In the genomic region with DNA sequence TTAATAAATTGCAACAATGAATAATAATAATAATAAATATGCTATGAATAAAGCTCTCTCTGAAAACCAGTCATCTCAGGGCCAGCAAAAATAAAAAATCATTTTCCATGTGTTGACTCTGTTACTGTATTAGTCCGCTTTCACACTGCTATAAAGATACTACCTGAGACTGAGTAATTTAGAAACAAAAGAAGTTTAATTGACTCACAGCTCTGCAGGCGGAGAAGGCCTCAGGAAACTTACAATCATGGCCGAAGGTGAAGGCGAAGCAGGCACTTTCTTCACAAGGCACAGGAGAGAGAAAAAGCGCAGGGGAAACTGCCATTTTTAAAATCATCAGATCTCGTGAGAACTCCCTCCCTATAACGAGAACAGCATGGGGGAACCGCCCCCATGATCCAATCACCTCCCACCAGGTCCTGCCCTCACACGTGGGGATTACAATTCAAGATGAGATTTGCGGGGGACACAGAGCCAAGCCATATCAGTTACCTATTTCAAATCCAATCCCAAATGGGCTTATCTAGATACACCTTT, we compare ENCODE assay signal across 12 cellular contexts.
DNase-seq lines count a peak whose midpoint lies in the region; ATAC-seq, FAIRE-seq and TF ChIP-seq lines count a peak whose summit lies in the region.
"Had no signal": no experiment of that assay in that cellular context is flagged by ENCODE, and none has a peak within 500 bp of the region (broad histone marks: within the 10 kb centered on the region; RNA-seq: fewer than 3 reads in every experiment).

No MANE protein-coding gene starts in this region.

- no peaks in the 10 kb centered on the region for H3F3A ChIP-seq in SK-N-SH (replicated peaks; ENCODE audit: insufficient read depth)

- H4K20me1 ChIP-seq in GM12878 (ENCODE audit: control insufficient read depth, insufficient read depth) (no peaks in the 10 kb centered on the region), SK-N-SH (ENCODE audit: insufficient read depth) (no peaks in the 10 kb centered on the region)

- RAD21 ChIA-PET in GM12878 (lab: Charles Lee; ENCODE audit: unreplicated experiment): interaction anchor here (0.7 to 12.5 kb wide), 15 partner anchors 10 to 1331 kb away, joined by 3 to 207 read pairs (median 4); no protein-coding TSS in a partner anchor

- H3K9ac ChIP-seq in GM12878 (ENCODE audit: control insufficient read depth, insufficient read depth, low read length) (peak overlapping the region; percentile 57), SK-N-SH (no peak overlapping the region)

- no peak for FAIRE-seq in GM12878 (lab: Jason Lieb, UNC)
- FAIRE-seq: RCC 7860 had no signal

- H3K4me3 ChIP-seq in GM12878: peak overlapping the region; percentile 69; the same call in 1 of the 2 replicates
- H3K4me3 ChIP-seq in SK-N-SH (ENCODE audit: low read depth in 2 of 2, low read length in 1 of 2): no peak overlapping the region
- H3K4me3 ChIP-seq: lung had no signal

- TF ChIP-seq POLR2A in GM12878 (IDR thresholded peaks at IDR 0.05; ENCODE audit: low read depth, low read length): 0 out of 2 replicates have a peak, but pooled peaks have one; percentile 44

- TF ChIP-seq EP300 in GM12878 (IDR thresholded peaks at IDR 0.05; ENCODE audit: borderline replicate concordance in 1 of 2, control insufficient read depth in 1 of 2, low read depth in 2 of 2, low read length in 2 of 2): no peak
- no peak for TF ChIP-seq EP300 in SK-N-SH (IDR thresholded peaks at IDR 0.05; ENCODE audit: borderline replicate concordance in 1 of 2, low read depth in 1 of 2, low read length in 1 of 2)

- H3K27me3 ChIP-seq in GM12878 (replicated peaks in 1 of 2; ENCODE audit: control insufficient read depth in 2 of 2, insufficient read depth in 2 of 2, low read length in 1 of 2) (no peaks in the 10 kb centered on the region), SK-N-SH (ENCODE audit: insufficient read depth) (no peaks in the 10 kb centered on the region)

- H3K4me2 ChIP-seq in GM12878 (ENCODE audit: control insufficient read depth, insufficient read depth) (peak overlapping the region; percentile 57), SK-N-SH (no peak overlapping the region)

- peak; percentile 28 for ATAC-seq in GM18867 (IDR thresholded peaks at IDR 0.05; ENCODE audit: unreplicated experiment)
- peak; percentile 26 for ATAC-seq in GM21576 (IDR thresholded peaks at IDR 0.05; ENCODE audit: unreplicated experiment)
- peak; percentile 20 for ATAC-seq in HG03045 (IDR thresholded peaks at IDR 0.05; ENCODE audit: unreplicated experiment)
- peak; percentile 49 for ATAC-seq in GM12878
- no peak for ATAC-seq in left lobe of liver

- H3K9me2 ChIP-seq in SK-N-SH: no peaks in the 10 kb centered on the region

- intact Hi-C loops in GM12878 (cut with micrococcal nuclease; ENCODE audit: unreplicated experiment): loop anchor here (1.0 to 5.0 kb wide), 2 partner anchors 28 to 333 kb away; no protein-coding TSS in a partner anchor

- CTCF ChIA-PET in GM12878 (lab: Yijun Ruan, JAX) (interaction anchor here (0.8 to 4.6 kb wide), 7 partner anchors 24 to 181 kb away, joined by 3 to 46 read pairs (median 5); no protein-coding TSS in a partner anchor), SK-N-SH (lab: Yijun Ruan, JAX) (interaction anchor here (0.6 to 1.6 kb wide), 2 partner anchors 12 to 28 kb away, joined by 3 to 4 read pairs; no protein-coding TSS in a partner anchor)

- in situ Hi-C loops in GM12878 (cut with MboI): no loop called here

- H3K36me3 ChIP-seq in GM12878 (ENCODE audit: control insufficient read depth in 2 of 2, insufficient read depth in 2 of 2, low read length in 1 of 2) (no peaks in the 10 kb centered on the region), SK-N-SH (replicated peaks in 1 of 2; ENCODE audit: control insufficient read depth in 1 of 2, insufficient read depth in 2 of 2, low read length in 1 of 2) (no peaks in the 10 kb centered on the region)

- H3K27ac ChIP-seq in GM12878 (ENCODE audit: control insufficient read depth, insufficient read depth) (peak overlapping the region; percentile 72), SK-N-SH (ENCODE audit: low read depth in 2 of 2, low read length in 1 of 2) (no peak overlapping the region)

- DNase-seq in GM12878 (ENCODE audit: low read depth, low spot score): peak; percentile 61
- no peak for DNase-seq in OCI-M1 (lab: John Stamatoyannopoulos, UW)
- no peak for DNase-seq in SK-N-SH
- DNase-seq in left lobe of liver (ENCODE audit: low spot score): no peak
- DNase-seq: COR-L47, head of caudate nucleus, NCI-H2171 treated with DMSO at 0.1 percent for 48 hours had no signal

- H3K79me2 ChIP-seq in GM12878 (ENCODE audit: control insufficient read depth, insufficient read depth, low read length): peaks cover 40% of the 10 kb centered on the region
- H3K79me2 ChIP-seq in SK-N-SH (ENCODE audit: insufficient read depth): no peaks in the 10 kb centered on the region

- H3K9me3 ChIP-seq in GM12878 (replicated peaks; ENCODE audit: control insufficient read depth, insufficient read depth, low read length) (no peaks in the 10 kb centered on the region; the same call in none of the 3 replicates), SK-N-SH (no peaks in the 10 kb centered on the region)

- SMC1A ChIA-PET in GM12878 (lab: Charles Lee; ENCODE audit: uncharacterized antibody, unreplicated experiment): interaction anchor here (0.6 to 18.8 kb wide), 12 partner anchors 12 to 808 kb away, joined by 3 to 394 read pairs (median 4); no protein-coding TSS in a partner anchor

- TF ChIP-seq RAD21 in GM12878 (IDR thresholded peaks at IDR 0.05; ENCODE audit: insufficient read depth, low read depth, low read length) (no peak), SK-N-SH (IDR thresholded peaks at IDR 0.05; ENCODE audit: low read length) (no peak)

- WGBS in GM12878 (ENCODE audit: insufficient coverage, insufficient replicate concordance, low lambda C conversion rate, missing lambda C conversion rate): 13% methylated on average over 10 of the region's 10 CpGs
- 70% methylated on average over 10 of the region's 10 CpGs for WGBS in SK-N-SH (ENCODE audit: low lambda C conversion rate)

- POLR2A ChIA-PET in GM12878 (lab: Charles Lee) (interaction anchor here (0.6 to 3.9 kb wide), 6 partner anchors 12 to 283 kb away, joined by 3 to 33 read pairs (median 8); no protein-coding TSS in a partner anchor), SK-N-SH (lab: Yijun Ruan, JAX) (no interaction called here)

- BruUV-seq in GM12878 (replicated peaks; lab: Mats Ljungman, UMichigan): no TSS peak

- H2AFZ ChIP-seq in GM12878 (ENCODE audit: control insufficient read depth, low read depth, low read length) (peak overlapping the region; percentile 84), SK-N-SH (ENCODE audit: low read depth) (no peak overlapping the region)

- peaks cover 10% of the 10 kb centered on the region; the same call in 1 of the 2 replicates for H3K4me1 ChIP-seq in GM12878 (ENCODE audit: control insufficient read depth, insufficient read depth, low read length)
- no peaks in the 10 kb centered on the region for H3K4me1 ChIP-seq in SK-N-SH (ENCODE audit: control insufficient read depth in 1 of 2, insufficient read depth in 2 of 2, low read depth in 1 of 2, low read length in 1 of 2)

- TF ChIP-seq CTCF in GM12878 (IDR thresholded peaks at IDR 0.05 in 2 of 3, conservative IDR thresholded peaks at IDR 0.05 in 1 of 3; ENCODE audit: control insufficient read depth in 2 of 3, extremely low read depth in 1 of 3, insufficient read depth in 1 of 3, low read depth in 3 of 3, low read length in 3 of 3): no peak
- no peak for TF ChIP-seq CTCF in SK-N-SH (IDR thresholded peaks at IDR 0.05)

TF ChIP-seq in GM12878, 131 proteins besides CTCF, POLR2A, EP300 and RAD21 (continues in another document):
- no peak for TF ChIP-seq NKRF (conservative IDR thresholded peaks at IDR 0.05)
- no peak for TF ChIP-seq RUNX3 (IDR thresholded peaks at IDR 0.05; ENCODE audit: low read length)
- TF ChIP-seq PAX8 (IDR thresholded peaks at IDR 0.05): no peak
- no peak for TF ChIP-seq HDAC2 (IDR thresholded peaks at IDR 0.05)
- TF ChIP-seq SREBF1 (IDR thresholded peaks at IDR 0.05; ENCODE audit: low read length): no peak
- TF ChIP-seq MEF2B (IDR thresholded peaks at IDR 0.05; ENCODE audit: partially characterized antibody, poor library complexity, severe bottlenecking): no peak

TF ChIP-seq in SK-N-SH, 30 proteins besides CTCF, POLR2A, EP300 and RAD21 (continues in another document):
- TF ChIP-seq USF2 (IDR thresholded peaks at IDR 0.05; ENCODE audit: borderline replicate concordance, low read depth, low read length): no peak
- no peak for TF ChIP-seq RCOR1 (IDR thresholded peaks at IDR 0.05; ENCODE audit: low read length)
- TF ChIP-seq, protein P1, sequence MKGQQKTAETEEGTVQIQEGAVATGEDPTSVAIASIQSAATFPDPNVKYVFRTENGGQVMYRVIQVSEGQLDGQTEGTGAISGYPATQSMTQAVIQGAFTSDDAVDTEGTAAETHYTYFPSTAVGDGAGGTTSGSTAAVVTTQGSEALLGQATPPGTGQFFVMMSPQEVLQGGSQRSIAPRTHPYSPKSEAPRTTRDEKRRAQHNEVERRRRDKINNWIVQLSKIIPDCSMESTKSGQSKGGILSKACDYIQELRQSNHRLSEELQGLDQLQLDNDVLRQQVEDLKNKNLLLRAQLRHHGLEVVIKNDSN (IDR thresholded peaks at IDR 0.05; ENCODE audit: borderline replicate concordance, low read depth): no peak
- TF ChIP-seq NRF1 (IDR thresholded peaks at IDR 0.05; ENCODE audit: low read depth, low read length): no peak
- TF ChIP-seq, protein P2, sequence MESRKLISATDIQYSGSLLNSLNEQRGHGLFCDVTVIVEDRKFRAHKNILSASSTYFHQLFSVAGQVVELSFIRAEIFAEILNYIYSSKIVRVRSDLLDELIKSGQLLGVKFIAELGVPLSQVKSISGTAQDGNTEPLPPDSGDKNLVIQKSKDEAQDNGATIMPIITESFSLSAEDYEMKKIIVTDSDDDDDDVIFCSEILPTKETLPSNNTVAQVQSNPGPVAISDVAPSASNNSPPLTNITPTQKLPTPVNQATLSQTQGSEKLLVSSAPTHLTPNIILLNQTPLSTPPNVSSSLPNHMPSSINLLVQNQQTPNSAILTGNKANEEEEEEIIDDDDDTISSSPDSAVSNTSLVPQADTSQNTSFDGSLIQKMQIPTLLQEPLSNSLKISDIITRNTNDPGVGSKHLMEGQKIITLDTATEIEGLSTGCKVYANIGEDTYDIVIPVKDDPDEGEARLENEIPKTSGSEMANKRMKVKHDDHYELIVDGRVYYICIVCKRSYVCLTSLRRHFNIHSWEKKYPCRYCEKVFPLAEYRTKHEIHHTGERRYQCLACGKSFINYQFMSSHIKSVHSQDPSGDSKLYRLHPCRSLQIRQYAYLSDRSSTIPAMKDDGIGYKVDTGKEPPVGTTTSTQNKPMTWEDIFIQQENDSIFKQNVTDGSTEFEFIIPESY (IDR thresholded peaks at IDR 0.05; ENCODE audit: borderline replicate concordance, low read depth): no peak
- TF ChIP-seq GATA2 (CRISPR knock-in tag; IDR thresholded peaks at IDR 0.05): no peak
